In the genomic region with DNA sequence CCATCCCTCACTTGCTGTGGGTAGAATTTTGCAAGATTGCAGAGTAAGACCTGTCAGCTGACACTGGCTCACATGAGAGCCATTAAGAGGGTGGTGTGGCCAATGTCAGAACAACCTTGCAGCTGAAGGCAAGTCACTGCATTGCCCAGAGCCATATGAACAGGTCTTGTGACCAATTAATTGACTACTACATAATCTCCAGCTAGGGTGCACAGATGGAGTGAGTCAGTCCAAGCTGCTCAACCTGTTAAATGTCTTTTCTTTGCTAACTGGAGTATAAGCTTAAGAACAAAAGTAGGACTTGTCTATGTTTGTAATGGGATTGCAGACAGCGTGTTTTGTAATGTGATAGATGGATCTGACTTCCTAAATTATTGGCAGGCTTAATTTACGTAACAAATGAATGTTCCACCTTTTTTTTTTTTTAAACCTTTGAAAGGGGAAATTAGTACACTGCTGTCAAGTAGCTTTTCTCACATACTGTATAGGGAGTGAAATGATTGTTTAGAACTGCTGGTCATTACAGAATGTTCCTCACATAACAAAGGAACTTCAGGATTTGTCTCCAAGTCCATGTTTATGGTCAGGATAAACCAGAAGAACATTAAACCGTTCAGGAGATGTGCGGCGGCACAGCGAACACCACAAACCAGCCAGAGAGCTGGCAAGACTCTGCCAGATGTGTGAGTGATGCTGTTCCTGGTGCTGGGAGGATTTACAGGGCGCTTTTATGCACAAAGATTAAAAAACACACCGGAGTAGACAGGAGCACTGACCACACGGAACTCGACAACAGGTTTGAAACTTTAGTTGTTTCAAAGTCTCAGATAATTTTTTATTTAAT, we compare ENCODE assay signal across 9 cellular contexts. TPM values are rescaled to one million over a fixed set of nuclear protein-coding genes. Genes with fewer than 3 reads are reported as not detected.
DNase-seq lines count a peak whose midpoint lies in the region; ATAC-seq and TF ChIP-seq lines count a peak whose summit lies in the region.
"Had no signal": no experiment of that assay in that cellular context is flagged by ENCODE, and none has a peak within 500 bp of the region (broad histone marks: within the 10 kb centered on the region; RNA-seq: fewer than 3 reads in every experiment).

No MANE protein-coding gene starts in this region.

- H3K4me3 ChIP-seq in MM.1S (ENCODE audit: low read length) (no peak overlapping the region), SK-N-SH (ENCODE audit: low read depth in 2 of 2, low read length in 1 of 2) (no peak overlapping the region), right cardiac atrium (ENCODE audit: low read length) (no peak overlapping the region), stomach smooth muscle (ENCODE audit: low read length in 2 of 2) (peak overlapping the region in 1 of 2 donors; percentile 30)

- DNase-seq in MM.1S (no peak), SK-N-SH (peak; percentile 47), right cardiac atrium (no peak), T1000 (lab: John Stamatoyannopoulos, UW) (no peak)
- DNase-seq in stimulated activated CD4-positive, alpha-beta T cell treated with anti-CD3 and anti-CD28 coated beads, Interleukin-4, amount 100 ng/mL, for 4 hours, result no peak
- DNase-seq: activated effector memory CD4-positive, alpha-beta T cell treated with Interleukin-2 at 50 U/mL for 16 hours had no signal

- 94% methylated on average over 10 of the region's 10 CpGs for WGBS in SK-N-SH (ENCODE audit: low lambda C conversion rate)
- 82% methylated on average over 10 of the region's 10 CpGs for WGBS in right cardiac atrium

- H4K20me1 ChIP-seq in MM.1S (ENCODE audit: insufficient read depth, low read length) (no peaks in the 10 kb centered on the region), SK-N-SH (ENCODE audit: insufficient read depth) (no peaks in the 10 kb centered on the region)

- no peak overlapping the region for H3K9ac ChIP-seq in MM.1S (ENCODE audit: low read length)
- no peak overlapping the region for H3K9ac ChIP-seq in SK-N-SH
- no peak overlapping the region for H3K9ac ChIP-seq in stomach smooth muscle (ENCODE audit: low read length in 2 of 2)

- no peaks in the 10 kb centered on the region for H3K36me3 ChIP-seq in MM.1S (replicated peaks; ENCODE audit: insufficient read depth, low read length)
- H3K36me3 ChIP-seq in SK-N-SH (replicated peaks in 1 of 2; ENCODE audit: control insufficient read depth in 1 of 2, insufficient read depth in 2 of 2, low read length in 1 of 2), result no peaks in the 10 kb centered on the region
- no peaks in the 10 kb centered on the region for H3K36me3 ChIP-seq in stomach smooth muscle (ENCODE audit: control insufficient read depth in 2 of 2, insufficient read depth in 2 of 2, low read length in 2 of 2)

- TF ChIP-seq CTCF in MM.1S (IDR thresholded peaks at IDR 0.05; ENCODE audit: low read length) (no peak), SK-N-SH (IDR thresholded peaks at IDR 0.05) (no peak)

- H3K4me2 ChIP-seq in MM.1S (ENCODE audit: low read depth, low read length), result 0 out of 2 replicates have a peak overlapping the region, but pooled peaks have one; percentile 1
- no peak overlapping the region for H3K4me2 ChIP-seq in SK-N-SH

- POLR2A ChIA-PET in SK-N-SH (lab: Yijun Ruan, JAX), result no interaction called here

- TF ChIP-seq RAD21 in SK-N-SH (IDR thresholded peaks at IDR 0.05; ENCODE audit: low read length), result no peak; the same call in none of the 2 replicates

- H3K27me3 ChIP-seq in MM.1S (replicated peaks; ENCODE audit: insufficient read depth, low read length) (no peaks in the 10 kb centered on the region), SK-N-SH (ENCODE audit: insufficient read depth) (no peaks in the 10 kb centered on the region), right cardiac atrium (ENCODE audit: control insufficient read depth, insufficient read depth) (no peaks in the 10 kb centered on the region), stomach smooth muscle (ENCODE audit: control insufficient read depth in 1 of 2, insufficient read depth in 2 of 2, low read length in 2 of 2) (no peaks in the 10 kb centered on the region)

- intact Hi-C loops in right cardiac atrium (cut with DNase I), result no loop called here

- peak; percentile 32 to 35 for ATAC-seq in right cardiac atrium
- ATAC-seq in HG02884 (IDR thresholded peaks at IDR 0.05; ENCODE audit: unreplicated experiment), result no peak
- no peak for ATAC-seq in HG02623 (IDR thresholded peaks at IDR 0.05; ENCODE audit: unreplicated experiment)

- H3K27ac ChIP-seq in MM.1S (ENCODE audit: low read length), result no peak overlapping the region
- H3K27ac ChIP-seq in SK-N-SH (ENCODE audit: low read depth in 2 of 2, low read length in 1 of 2), result peak overlapping the region in 1 of 2 experiments; percentile 34; a peak in 2 of 4 replicates
- H3K27ac ChIP-seq in right cardiac atrium (ENCODE audit: low read length), result peak overlapping the region; percentile 77
- H3K27ac ChIP-seq in stomach smooth muscle (ENCODE audit: low read length), result peak overlapping the region; percentile 46

- H3K79me2 ChIP-seq in MM.1S (ENCODE audit: low read length), result peaks cover 60% of the 10 kb centered on the region
- peaks cover 28% of the 10 kb centered on the region; the same call in 1 of the 2 replicates for H3K79me2 ChIP-seq in SK-N-SH (ENCODE audit: insufficient read depth)

- TF ChIP-seq EP300 in SK-N-SH (IDR thresholded peaks at IDR 0.05; ENCODE audit: borderline replicate concordance in 1 of 2, low read depth in 1 of 2, low read length in 1 of 2), result peak in 1 of 2 experiments; percentile 86; a peak in 2 of 4 replicates

- H3F3A ChIP-seq in MM.1S (ENCODE audit: insufficient read depth, low read length), result peaks cover 24% of the 10 kb centered on the region
- peaks cover 18% of the 10 kb centered on the region for H3F3A ChIP-seq in SK-N-SH (replicated peaks; ENCODE audit: insufficient read depth)

- no peaks in the 10 kb centered on the region for H3K9me2 ChIP-seq in MM.1S (replicated peaks; ENCODE audit: insufficient read depth, low read length)
- H3K9me2 ChIP-seq in SK-N-SH, result no peaks in the 10 kb centered on the region

- H3K9me3 ChIP-seq in MM.1S (replicated peaks; ENCODE audit: insufficient read depth, low read length) (no peaks in the 10 kb centered on the region), SK-N-SH (no peaks in the 10 kb centered on the region), right cardiac atrium (ENCODE audit: control insufficient read depth, low read length) (no peaks in the 10 kb centered on the region), stomach smooth muscle (ENCODE audit: control insufficient read depth in 2 of 2, low read length in 2 of 2) (no peaks in the 10 kb centered on the region)

- CTCF ChIA-PET in SK-N-SH (lab: Yijun Ruan, JAX), result interaction anchor here (1.3 to 2.0 kb wide), 2 partner anchors 37 to 45 kb away, joined by 3 to 10 read pairs; partner anchors contain the start of gene FNIP2

- H3K4me1 ChIP-seq in MM.1S (ENCODE audit: low read length) (peaks cover 31% of the 10 kb centered on the region), SK-N-SH (ENCODE audit: control insufficient read depth in 1 of 2, insufficient read depth in 2 of 2, low read depth in 1 of 2, low read length in 1 of 2) (peaks cover 5 to 15% of the 10 kb centered on the region in 2 experiments; a peak in 2 of 4 replicates), right cardiac atrium (ENCODE audit: control insufficient read depth, insufficient read depth, low read length) (peaks cover 17% of the 10 kb centered on the region), stomach smooth muscle (ENCODE audit: control insufficient read depth, insufficient read depth, low read length) (peaks cover 27% of the 10 kb centered on the region)

- H2AFZ ChIP-seq in MM.1S (ENCODE audit: low read length) (no peak overlapping the region), SK-N-SH (ENCODE audit: low read depth) (no peak overlapping the region)

TF ChIP-seq in SK-N-SH, 30 proteins besides CTCF, POLR2A, EP300 and RAD21:
- TF ChIP-seq CHD2 (IDR thresholded peaks at IDR 0.05; ENCODE audit: low read length, partially characterized antibody) (peak; percentile 67), TAF1 (IDR thresholded peaks at IDR 0.05; ENCODE audit: borderline replicate concordance, low read depth, low read length) (no peak), POLR2AphosphoS5 (IDR thresholded peaks at IDR 0.05; ENCODE audit: low read depth, low read length) (no peak), SMC3 (IDR thresholded peaks at IDR 0.05; ENCODE audit: low read depth, low read length) (no peak), RCOR1 (IDR thresholded peaks at IDR 0.05; ENCODE audit: low read length) (peak; percentile 20; the same call in 1 of the 2 replicates), EZH2phosphoT487 (IDR thresholded peaks at IDR 0.05; ENCODE audit: borderline replicate concordance, low read depth) (no peak), TCF12 (IDR thresholded peaks at IDR 0.05) (no peak), RFX5 (IDR thresholded peaks at IDR 0.05; ENCODE audit: low read length) (no peak), FOXJ3 (CRISPR knock-in tag; IDR thresholded peaks at IDR 0.05) (peak; percentile 48; the same call in 1 of the 2 replicates), NRF1 (IDR thresholded peaks at IDR 0.05; ENCODE audit: low read depth, low read length) (no peak), MXI1 (IDR thresholded peaks at IDR 0.05; ENCODE audit: low read depth, low read length) (peak; percentile 61; the same call in 1 of the 2 replicates), USF1 (IDR thresholded peaks at IDR 0.05; ENCODE audit: borderline replicate concordance, low read depth) (0 out of 2 replicates have a peak, but pooled peaks have one; percentile 21)
- TF ChIP-seq, protein P1, sequence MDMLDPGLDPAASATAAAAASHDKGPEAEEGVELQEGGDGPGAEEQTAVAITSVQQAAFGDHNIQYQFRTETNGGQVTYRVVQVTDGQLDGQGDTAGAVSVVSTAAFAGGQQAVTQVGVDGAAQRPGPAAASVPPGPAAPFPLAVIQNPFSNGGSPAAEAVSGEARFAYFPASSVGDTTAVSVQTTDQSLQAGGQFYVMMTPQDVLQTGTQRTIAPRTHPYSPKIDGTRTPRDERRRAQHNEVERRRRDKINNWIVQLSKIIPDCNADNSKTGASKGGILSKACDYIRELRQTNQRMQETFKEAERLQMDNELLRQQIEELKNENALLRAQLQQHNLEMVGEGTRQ (IDR thresholded peaks at IDR 0.05; ENCODE audit: borderline replicate concordance, low read depth, low read length), result peak; percentile 33; the same call in 1 of the 2 replicates

RNA-seq across cellular contexts. Expression of gene FNIP2, which starts 37.0 kb away (rescaled TPM):
- polyA plus RNA-seq in SK-N-SH (2012; rRNA removed) (0.97 and 1.6 TPM in 2 replicates), right cardiac atrium (16.4 TPM)
- polyA plus RNA-seq in SK-N-SH (2012; cell fraction: cytosol; rRNA removed), result 1.2 and 1.8 TPM in 2 replicates
- 1.5 and 2.4 TPM in 2 replicates for polyA plus RNA-seq in SK-N-SH (2012; cell fraction: nucleus; rRNA removed)
- total RNA-seq in right cardiac atrium, result 10 to 100 TPM; 37.0 to 59.5 (median 48.3) TPM

Comparison
In these comparisons a context has a peak if more than half of its experiments do, and no peak if none do; other contexts are left out.
1. ATAC-seq: peak in right cardiac atrium (2 of 2); none in HG02884 (single experiment) and HG02623 (single experiment).